Comparison of ENCODE assay signal across 15 cellular contexts in the genomic region with DNA sequence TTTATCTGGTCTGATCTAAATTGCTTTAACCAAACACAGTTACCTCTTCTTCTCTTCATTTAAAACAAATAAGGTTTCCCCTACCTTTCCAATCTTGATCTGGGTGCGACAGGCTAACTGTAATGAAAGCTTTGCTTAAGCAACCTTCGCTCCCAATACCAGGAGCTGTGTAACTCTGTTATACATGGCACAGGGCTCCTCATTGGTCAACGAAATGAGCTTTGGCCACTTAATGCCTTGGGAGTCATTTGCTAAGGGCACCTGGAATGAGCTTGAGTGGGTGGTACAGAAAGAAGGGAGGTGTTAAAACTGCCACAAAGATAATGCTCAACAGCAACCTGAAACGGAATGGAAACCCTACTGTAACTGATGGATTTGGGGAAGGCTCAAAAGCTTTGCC.
DNase-seq lines count a peak whose midpoint lies in the region; ATAC-seq, FAIRE-seq and TF ChIP-seq lines count a peak whose summit lies in the region.
"Had no signal": no experiment of that assay in that cellular context is flagged by ENCODE, and none has a peak within 500 bp of the region (broad histone marks: within the 10 kb centered on the region; RNA-seq: fewer than 3 reads in every experiment).

No MANE protein-coding gene starts in this region.

- H3K4me3 ChIP-seq in GM23248 (no peak overlapping the region), H1 (ENCODE audit: extremely low read depth in 1 of 4, insufficient read depth in 2 of 4, low read depth in 3 of 4, low read length in 4 of 4) (no peak overlapping the region)
- H3K4me3 ChIP-seq: adrenal gland, coronary artery, testis had no signal

- H4K20me1 ChIP-seq in GM23248 (ENCODE audit: insufficient read depth) (no peaks in the 10 kb centered on the region), H1 (replicated peaks in 1 of 2; ENCODE audit: control insufficient read depth in 1 of 2, insufficient read depth in 2 of 2, low read length in 2 of 2) (no peaks in the 10 kb centered on the region)

- no peak overlapping the region for H4K8ac ChIP-seq in H1 (ENCODE audit: extremely low read depth, insufficient read depth, low read length)

- H2BK20ac ChIP-seq in H1 (ENCODE audit: low read length): no peak overlapping the region

- no peak overlapping the region for H3K27ac ChIP-seq in GM23248
- H3K27ac ChIP-seq in H1 (ENCODE audit: low read depth, low read length): no peak overlapping the region
- H3K27ac ChIP-seq: coronary artery, testis had no signal

- no peak overlapping the region for H2AK5ac ChIP-seq in H1 (ENCODE audit: low read depth, low read length)

- CTCF ChIA-PET in H1 (lab: Charles Lee; ENCODE audit: partially characterized antibody): interaction anchor here (0.6 to 1.1 kb wide), 3 partner anchors 326 to 400 kb away, joined by 3 read pairs; no protein-coding TSS in a partner anchor

- no peak for TF ChIP-seq RAD21 in H1 (IDR thresholded peaks at IDR 0.05 in 1 of 2, conservative IDR thresholded peaks at IDR 0.05 in 1 of 2; ENCODE audit: low read depth in 2 of 2, low read length in 2 of 2)

- 57% methylated on average over 4 of the region's 4 CpGs for WGBS in GM23248 (ENCODE audit: low coverage in 1 of 2, low lambda C conversion rate in 2 of 2, missing lambda C conversion rate in 2 of 2), 2 experiments
- 85% methylated on average over 4 of the region's 4 CpGs; no CpG with 5 or more reads in 1 of the 2 experiments for whole genome bisulfite sequencing in H1 (ENCODE audit: extremely low coverage in 1 of 2, insufficient coverage in 1 of 2, insufficient read length in 1 of 2, insufficient replicate concordance in 2 of 2, low coverage in 1 of 2, low lambda C conversion rate in 2 of 2, missing lambda C conversion rate in 1 of 2), 2 experiments

- TF ChIP-seq POLR2A in H1 (IDR thresholded peaks at IDR 0.05; ENCODE audit: control extremely low read depth in 1 of 2, low read depth in 2 of 2, low read length in 2 of 2): no peak

- peaks cover 11% of the 10 kb centered on the region for H3F3A ChIP-seq in GM23248 (ENCODE audit: insufficient read depth)

- H3K23me2 ChIP-seq in H1 (ENCODE audit: low read depth, low read length): no peaks in the 10 kb centered on the region

- no peak overlapping the region for H2BK120ac ChIP-seq in H1 (replicated peaks; ENCODE audit: low read depth, low read length)

- no peak overlapping the region for H3K14ac ChIP-seq in H1 (ENCODE audit: insufficient read length)

- H3K23ac ChIP-seq in H1 (ENCODE audit: insufficient read length): no peak overlapping the region

- no peak overlapping the region for H3K18ac ChIP-seq in H1 (ENCODE audit: extremely low read depth, low read length)

- H3K9me2 ChIP-seq in GM23248 (ENCODE audit: insufficient read depth): no peaks in the 10 kb centered on the region

- H3K4me1 ChIP-seq in GM23248 (ENCODE audit: insufficient read depth) (peaks cover 19% of the 10 kb centered on the region), H1 (replicated peaks in 1 of 4; ENCODE audit: control insufficient read depth in 3 of 4, insufficient read depth in 4 of 4, low read length in 3 of 4) (peaks cover 0 to 7% (median 2%) of the 10 kb centered on the region in 4 experiments; a peak in 2 of 7 replicates)
- H3K4me1 ChIP-seq: testis had no signal

- FAIRE-seq in H1 (lab: Jason Lieb, UNC): peak; percentile 81

- TF ChIP-seq CTCF in H1 (IDR thresholded peaks at IDR 0.05; ENCODE audit: control extremely low read depth in 1 of 3, insufficient read depth in 1 of 3, low read depth in 1 of 3, low read length in 3 of 3): no peak

- H3K36me3 ChIP-seq in GM23248 (ENCODE audit: low read depth) (no peaks in the 10 kb centered on the region), H1 (ENCODE audit: control insufficient read depth in 2 of 4, insufficient read depth in 4 of 4, low read length in 3 of 4) (no peaks in the 10 kb centered on the region)
- H3K36me3 ChIP-seq: adrenal gland had no signal

- no peaks in the 10 kb centered on the region for H3K79me2 ChIP-seq in GM23248 (ENCODE audit: insufficient read depth)
- H3K79me2 ChIP-seq in H1 (ENCODE audit: control insufficient read depth in 1 of 2, insufficient read depth in 2 of 2, low read length in 2 of 2): peaks cover 0 to 25% of the 10 kb centered on the region in 2 experiments; a peak in 2 of 4 replicates

- no peak overlapping the region for H2BK15ac ChIP-seq in H1 (ENCODE audit: low read length)

- no peak overlapping the region for H4K91ac ChIP-seq in H1 (replicated peaks; ENCODE audit: insufficient read length, low read length)

- POLR2A ChIA-PET in H1 (lab: Charles Lee; ENCODE audit: partially characterized antibody): interaction anchor here (1.3 kb wide), 2 partner anchors 9 to 16 kb away, joined by 3 to 4 read pairs; no protein-coding TSS in a partner anchor

- ATAC-seq in GM18861 (IDR thresholded peaks at IDR 0.05; ENCODE audit: unreplicated experiment) (no peak), HG02981 (IDR thresholded peaks at IDR 0.05; ENCODE audit: unreplicated experiment) (no peak)

- H3K9ac ChIP-seq in GM23248 (no peak overlapping the region), H1 (replicated peaks in 1 of 4; ENCODE audit: extremely low read depth in 1 of 4, low read depth in 3 of 4, low read length in 3 of 4) (no peak overlapping the region)

- H2BK12ac ChIP-seq in H1 (ENCODE audit: low read depth, low read length): no peak overlapping the region

- H2BK5ac ChIP-seq in H1 (ENCODE audit: low read depth, low read length): no peak overlapping the region

- H3K56ac ChIP-seq in H1 (replicated peaks; ENCODE audit: insufficient read length, low read depth, low read length): peak overlapping the region; percentile 54

- H3K9me3 ChIP-seq in GM23248 (ENCODE audit: low read depth): no peaks in the 10 kb centered on the region
- no peaks in the 10 kb centered on the region for H3K9me3 ChIP-seq in H1 (ENCODE audit: insufficient read depth in 2 of 2, low read depth in 1 of 2, low read length in 1 of 2)
- H3K9me3 ChIP-seq: adrenal gland, testis had no signal

- no peak for DNase-seq in GM23248
- peak; percentile 40 for DNase-seq in NCI-H2196 treated with DMSO at 0.1 percent for 48 hours (lab: John Stamatoyannopoulos, UW; ENCODE audit: unreplicated experiment)
- DNase-seq in H1 (ENCODE audit: low read depth in 1 of 2, low spot score in 2 of 2): no peak
- peak; percentile 89 for DNase-seq in renal cortical epithelial cell (ENCODE audit: low read depth)
- no peak for DNase-seq in A172 (ENCODE audit: low spot score)
- DNase-seq: activated B cell treated with CpG ODN at 0.5 μM for 24 hours; activated T-cell treated with anti-CD3 and anti-CD28 coated beads, Interleukin-2, amount 50 U/mL, for 24 hours; adrenal gland; COR-L47; naive B cell; NCI-H2171; testis had no signal

- H3K79me1 ChIP-seq in H1 (ENCODE audit: low read depth, low read length): no peaks in the 10 kb centered on the region

- no peaks in the 10 kb centered on the region for H3K27me3 ChIP-seq in GM23248 (replicated peaks; ENCODE audit: insufficient read depth)
- H3K27me3 ChIP-seq in H1 (replicated peaks in 1 of 4; ENCODE audit: control insufficient read depth in 3 of 4, extremely low read depth in 1 of 4, insufficient read depth in 3 of 4, low read length in 3 of 4): no peaks in the 10 kb centered on the region
- H3K27me3 ChIP-seq: adrenal gland, testis had no signal

- TF ChIP-seq EP300 in H1 (IDR thresholded peaks at IDR 0.05; ENCODE audit: borderline replicate concordance in 1 of 2, low read depth in 2 of 2, low read length in 2 of 2): no peak

- in situ Hi-C loops in GM23248 (cut with MboI): no loop called here

- H3K4me2 ChIP-seq in GM23248 (ENCODE audit: unreplicated experiment) (no peak overlapping the region), H1 (ENCODE audit: insufficient read depth in 1 of 2, low read depth in 2 of 2, low read length in 2 of 2) (no peak overlapping the region)

- no peak overlapping the region for H3K4ac ChIP-seq in H1 (replicated peaks; ENCODE audit: insufficient read length, low read depth, low read length)

- H4K5ac ChIP-seq in H1 (ENCODE audit: insufficient read length, low read depth, low read length): no peak overlapping the region

- H2AFZ ChIP-seq in GM23248 (peak overlapping the region; percentile 32; the same call in 1 of the 2 replicates), H1 (ENCODE audit: low read length) (no peak overlapping the region)

TF ChIP-seq in H1, 55 proteins besides CTCF, POLR2A, EP300 and RAD21:
- no peak for TF ChIP-seq FOSL1 (IDR thresholded peaks at IDR 0.05; ENCODE audit: insufficient read depth, low read depth, low read length)
- no peak for TF ChIP-seq SIN3A (conservative IDR thresholded peaks at IDR 0.05 in 1 of 2, IDR thresholded peaks at IDR 0.05 in 1 of 2; ENCODE audit: low read depth in 1 of 2, low read length in 2 of 2)
- no peak for TF ChIP-seq BCL11A (IDR thresholded peaks at IDR 0.05; ENCODE audit: low read depth in 2 of 2, low read length in 2 of 2)
- no peak for TF ChIP-seq PHF8 (conservative IDR thresholded peaks at IDR 0.05; ENCODE audit: low read depth, low read length)
- TF ChIP-seq GABPA (IDR thresholded peaks at IDR 0.05; ENCODE audit: borderline replicate concordance, insufficient read depth, low read length): no peak
- no peak for TF ChIP-seq CHD2 (IDR thresholded peaks at IDR 0.05; ENCODE audit: low read length)
- no peak for TF ChIP-seq TCF12 (IDR thresholded peaks at IDR 0.05; ENCODE audit: low read depth, low read length)
- TF ChIP-seq BRCA1 (IDR thresholded peaks at IDR 0.05; ENCODE audit: low read depth, low read length): no peak
- TF ChIP-seq KDM5A (IDR thresholded peaks at IDR 0.05; ENCODE audit: low read length): no peak
- no peak for TF ChIP-seq CREB1 (IDR thresholded peaks at IDR 0.05)
- TF ChIP-seq GTF2F1 (IDR thresholded peaks at IDR 0.05; ENCODE audit: borderline replicate concordance, low read depth, low read length): no peak
- TF ChIP-seq SP2 (IDR thresholded peaks at IDR 0.05; ENCODE audit: low read length): no peak
- TF ChIP-seq SAP30 (IDR thresholded peaks at IDR 0.05; ENCODE audit: insufficient read depth, insufficient replicate concordance, low read length): no peak
- TF ChIP-seq, protein P1, sequence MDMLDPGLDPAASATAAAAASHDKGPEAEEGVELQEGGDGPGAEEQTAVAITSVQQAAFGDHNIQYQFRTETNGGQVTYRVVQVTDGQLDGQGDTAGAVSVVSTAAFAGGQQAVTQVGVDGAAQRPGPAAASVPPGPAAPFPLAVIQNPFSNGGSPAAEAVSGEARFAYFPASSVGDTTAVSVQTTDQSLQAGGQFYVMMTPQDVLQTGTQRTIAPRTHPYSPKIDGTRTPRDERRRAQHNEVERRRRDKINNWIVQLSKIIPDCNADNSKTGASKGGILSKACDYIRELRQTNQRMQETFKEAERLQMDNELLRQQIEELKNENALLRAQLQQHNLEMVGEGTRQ (IDR thresholded peaks at IDR 0.05; ENCODE audit: low read length): no peak
- no peak for TF ChIP-seq CBX5 (IDR thresholded peaks at IDR 0.05; ENCODE audit: low read depth, low read length)

Comparison
In these comparisons a context has a peak if more than half of its experiments do, and no peak if none do; other contexts are left out.
1. DNase-seq: peak in NCI-H2196 treated with DMSO at 0.1 percent for 48 hours (single experiment) and renal cortical epithelial cell (single experiment); none in GM23248 (single experiment), H1 (0 of 2) and A172 (single experiment).